8 cellular contexts compared by ENCODE assay signal in the genomic region with DNA sequence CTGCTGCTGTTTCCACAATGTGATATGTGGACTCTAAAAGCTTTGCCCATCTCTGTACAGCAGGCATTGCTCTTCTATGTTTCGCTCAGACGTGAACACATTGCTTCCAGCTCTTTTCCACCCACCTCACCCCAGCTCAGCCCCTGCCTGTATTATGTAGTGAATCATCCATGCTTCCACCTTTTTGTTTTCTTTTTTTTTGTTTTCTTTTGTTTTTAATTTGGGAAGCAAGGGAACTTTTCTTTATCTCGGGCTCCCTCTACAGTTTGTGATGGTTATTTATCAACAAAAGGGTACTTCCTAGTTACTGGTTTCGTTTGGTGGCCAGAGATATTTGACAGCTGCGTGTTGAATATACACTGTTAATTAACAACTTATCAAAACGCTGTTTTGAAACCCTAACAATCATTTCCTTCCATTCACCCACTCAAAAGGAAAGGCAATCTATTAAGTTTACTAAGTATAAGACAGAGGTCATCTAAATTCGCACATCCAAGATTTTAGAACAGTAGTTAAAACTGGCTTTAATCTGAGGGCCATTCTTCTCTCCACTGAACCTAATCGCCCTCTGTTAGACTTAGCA.
DNase-seq lines count a peak whose midpoint lies in the region; ATAC-seq, FAIRE-seq and TF ChIP-seq lines count a peak whose summit lies in the region.

No MANE protein-coding gene starts in this region.

- H3K27me3 Mint-ChIP-seq in progenitor cell of endocrine pancreas = no peaks in the 10 kb centered on the region

- H3K4me1 ChIP-seq in Panc1 (ENCODE audit: control insufficient read depth, insufficient read depth, low read length) = no peaks in the 10 kb centered on the region
- no peaks in the 10 kb centered on the region for H3K4me1 ChIP-seq in aorta (ENCODE audit: control insufficient read depth in 1 of 2, insufficient read depth in 2 of 2, low read length in 2 of 2)

- H3K4me3 ChIP-seq in AG04450 (ENCODE audit: low read depth, low read length) (no peak overlapping the region), Panc1 (ENCODE audit: low read depth in 2 of 2, low read length in 2 of 2) (no peak overlapping the region), epithelial cell of proximal tubule (ENCODE audit: low read depth, low read length) (no peak overlapping the region), aorta (ENCODE audit: low read length in 2 of 2) (no peak overlapping the region)

- ATAC-seq in HG03066 (IDR thresholded peaks at IDR 0.05; ENCODE audit: low read depth, unreplicated experiment) (peak; percentile 63), Panc1 (peak; percentile 76; the same call in 1 of the 2 replicates), aorta (ENCODE audit: low FRiP score) (no peak)

- H3K4me3 Mint-ChIP-seq in progenitor cell of endocrine pancreas (ENCODE audit: low read depth) = no peak overlapping the region

- WGBS in aorta, 2 donors = 32 to 37% methylated on average over 8 of the region's 8 CpGs

- no peaks in the 10 kb centered on the region for H3K9me3 Mint-ChIP-seq in progenitor cell of endocrine pancreas (ENCODE audit: low read depth)

- intact Hi-C loops in Panc1 (cut with micrococcal nuclease; ENCODE audit: unreplicated experiment) = loop anchor here (5.0 kb wide), 1 partner anchor 513 kb away; no protein-coding TSS in a partner anchor
- intact Hi-C loops in aorta (cut with DNase I) = no loop called here

- H3K9me3 ChIP-seq in AG04450 (ENCODE audit: control insufficient read depth, insufficient read depth, low read length) (no peaks in the 10 kb centered on the region), Panc1 (ENCODE audit: control insufficient read depth, insufficient read depth, low read depth, low read length) (no peaks in the 10 kb centered on the region), aorta (ENCODE audit: control insufficient read depth, low read length) (no peaks in the 10 kb centered on the region)

- POLR2A ChIA-PET in AG04450 (lab: Yijun Ruan, JAX) = no interaction called here
- POLR2A ChIA-PET in Panc1 (lab: Charles Lee) = interaction anchor here (0.7 kb wide), 1 partner anchor 32 kb away, joined by 3 read pairs; no protein-coding TSS in a partner anchor

- H3K27me3 ChIP-seq in AG04450 (ENCODE audit: control insufficient read depth, insufficient read depth, low read length) (no peaks in the 10 kb centered on the region), Panc1 (ENCODE audit: control insufficient read depth, insufficient read depth, low read length) (peaks cover 33% of the 10 kb centered on the region), aorta (ENCODE audit: control insufficient read depth in 1 of 2, insufficient read depth in 2 of 2, low read length in 1 of 2) (no peaks in the 10 kb centered on the region)

- in situ Hi-C loops in Panc1 (cut with HindIII; ENCODE audit: low pct_unique_long_range_greater_than_20kb, low sequenced_read_pairs) = no loop called here

- peak; percentile 83 for FAIRE-seq in GM12892 (lab: Jason Lieb, UNC)

- H3K27ac ChIP-seq in AG04450 (ENCODE audit: low read depth, low read length) (no peak overlapping the region), Panc1 (ENCODE audit: low read length) (no peak overlapping the region), aorta (ENCODE audit: low read depth in 1 of 2, low read length in 2 of 2) (no peak overlapping the region)

- CTCF ChIA-PET in AG04450 (lab: Charles Lee) (interaction anchor here (0.5 to 4.1 kb wide), 34 partner anchors 8 to 544 kb away, joined by 3 to 41 read pairs (median 4); a partner anchor contains a TSS), Panc1 (lab: Charles Lee) (interaction anchor here (0.5 to 1.5 kb wide), 4 partner anchors 29 to 342 kb away, joined by 3 to 11 read pairs (median 8); no protein-coding TSS in a partner anchor)

- no TSS peak for BruUV-seq in Panc1 (replicated peaks; lab: Mats Ljungman, UMichigan)

- peaks cover 7% of the 10 kb centered on the region for H3K4me1 Mint-ChIP-seq in progenitor cell of endocrine pancreas (ENCODE audit: low read depth)

- no peak for TF ChIP-seq POLR2A in GM12892 (IDR thresholded peaks at IDR 0.05; ENCODE audit: low read depth, low read length)

- TF ChIP-seq CTCF in AG04450 (IDR thresholded peaks at IDR 0.05; ENCODE audit: low read depth, low read length) (peak; percentile 60), Panc1 (IDR thresholded peaks at IDR 0.05) (peak; percentile 80), epithelial cell of proximal tubule (conservative IDR thresholded peaks at IDR 0.05; ENCODE audit: low read depth, low read length) (peak; percentile 60), progenitor cell of endocrine pancreas (IDR thresholded peaks at IDR 0.05; ENCODE audit: unreplicated experiment) (peak; percentile 62)

- H3K27ac Mint-ChIP-seq in progenitor cell of endocrine pancreas = peak overlapping the region; percentile 10

- H3K36me3 ChIP-seq in Panc1 (ENCODE audit: control insufficient read depth, insufficient read depth, low read length) (no peaks in the 10 kb centered on the region), aorta (ENCODE audit: control insufficient read depth in 1 of 2, insufficient read depth in 2 of 2, low read length in 1 of 2) (no peaks in the 10 kb centered on the region)

- H3K36me3 Mint-ChIP-seq in progenitor cell of endocrine pancreas (ENCODE audit: insufficient read depth) = no peaks in the 10 kb centered on the region

- no peak for DNase-seq in AG04450 (ENCODE audit: low read depth, low spot score)
- no peak for DNase-seq in GM12892 (ENCODE audit: insufficient read length)
- no peak for DNase-seq in Panc1 (ENCODE audit: low read depth, low spot score)
- DNase-seq in epithelial cell of proximal tubule (ENCODE audit: low read depth) = peak; percentile 45
- no peak for DNase-seq in progenitor cell of endocrine pancreas (ENCODE audit: low spot score, unreplicated experiment)
- DNase-seq in aorta = no peak
- DNase-seq in activated CD8-positive, alpha-beta memory T cell treated with anti-CD3 and anti-CD28 coated beads, Interleukin-2, amount 50 U/mL, for 48 hours = no peak
